ENCODE assay signal across 1 cellular context in the genomic region with DNA sequence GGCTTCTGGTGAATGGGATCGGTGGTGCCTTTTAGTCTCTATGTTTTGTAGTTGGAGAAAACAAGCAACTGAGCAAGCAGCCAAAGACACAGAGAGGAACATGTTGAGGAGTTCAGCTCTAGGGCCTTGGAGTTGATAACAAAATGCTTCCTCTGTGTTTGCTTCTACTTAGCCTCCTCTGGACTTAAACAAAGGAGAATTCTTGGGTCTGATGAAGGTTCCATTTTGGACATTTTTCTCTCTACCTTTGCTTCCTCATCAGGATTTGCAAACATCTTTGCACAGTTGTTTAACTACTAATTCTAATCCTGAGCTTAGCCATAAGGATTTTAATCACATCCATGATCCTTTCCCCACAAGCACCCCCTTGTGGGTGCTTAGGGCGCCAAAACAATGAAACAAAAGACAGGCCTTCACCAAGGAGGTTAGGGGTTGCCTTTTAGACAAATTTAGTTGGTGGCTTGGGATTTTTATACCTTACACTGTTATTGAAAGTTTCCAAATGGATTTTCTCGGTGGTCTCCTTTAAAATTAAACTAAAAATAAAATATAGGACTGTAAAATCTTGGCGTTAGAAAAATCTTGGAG.
TF ChIP-seq lines count a peak whose summit lies in the region.

No MANE protein-coding gene starts in this region.

TF ChIP-seq in IMR-90, 13 proteins besides CTCF, POLR2A, EP300 and RAD21:
- TF ChIP-seq CHD1 (IDR thresholded peaks at IDR 0.05; ENCODE audit: low read depth, low read length) = no peak
- TF ChIP-seq MAZ (IDR thresholded peaks at IDR 0.05; ENCODE audit: borderline replicate concordance, low read depth, low read length) = no peak
- no peak for TF ChIP-seq RCOR1 (IDR thresholded peaks at IDR 0.05; ENCODE audit: insufficient replicate concordance, low read length)
- no peak for TF ChIP-seq SMC3 (IDR thresholded peaks at IDR 0.05; ENCODE audit: low read depth, low read length)
- no peak for TF ChIP-seq BHLHE40 (IDR thresholded peaks at IDR 0.05; ENCODE audit: low read depth, low read length)
- no peak for TF ChIP-seq FOS (IDR thresholded peaks at IDR 0.05; ENCODE audit: low read depth, low read length)
- TF ChIP-seq, protein P1, sequence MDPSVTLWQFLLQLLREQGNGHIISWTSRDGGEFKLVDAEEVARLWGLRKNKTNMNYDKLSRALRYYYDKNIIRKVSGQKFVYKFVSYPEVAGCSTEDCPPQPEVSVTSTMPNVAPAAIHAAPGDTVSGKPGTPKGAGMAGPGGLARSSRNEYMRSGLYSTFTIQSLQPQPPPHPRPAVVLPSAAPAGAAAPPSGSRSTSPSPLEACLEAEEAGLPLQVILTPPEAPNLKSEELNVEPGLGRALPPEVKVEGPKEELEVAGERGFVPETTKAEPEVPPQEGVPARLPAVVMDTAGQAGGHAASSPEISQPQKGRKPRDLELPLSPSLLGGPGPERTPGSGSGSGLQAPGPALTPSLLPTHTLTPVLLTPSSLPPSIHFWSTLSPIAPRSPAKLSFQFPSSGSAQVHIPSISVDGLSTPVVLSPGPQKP (IDR thresholded peaks at IDR 0.05; ENCODE audit: borderline replicate concordance, low read depth, low read length) = no peak
- TF ChIP-seq MAFK (IDR thresholded peaks at IDR 0.05; ENCODE audit: low read depth, low read length) = no peak
- TF ChIP-seq, protein P2, sequence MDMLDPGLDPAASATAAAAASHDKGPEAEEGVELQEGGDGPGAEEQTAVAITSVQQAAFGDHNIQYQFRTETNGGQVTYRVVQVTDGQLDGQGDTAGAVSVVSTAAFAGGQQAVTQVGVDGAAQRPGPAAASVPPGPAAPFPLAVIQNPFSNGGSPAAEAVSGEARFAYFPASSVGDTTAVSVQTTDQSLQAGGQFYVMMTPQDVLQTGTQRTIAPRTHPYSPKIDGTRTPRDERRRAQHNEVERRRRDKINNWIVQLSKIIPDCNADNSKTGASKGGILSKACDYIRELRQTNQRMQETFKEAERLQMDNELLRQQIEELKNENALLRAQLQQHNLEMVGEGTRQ (IDR thresholded peaks at IDR 0.05; ENCODE audit: low read depth, low read length) = no peak
- no peak for TF ChIP-seq RFX5 (IDR thresholded peaks at IDR 0.05; ENCODE audit: low read depth, low read length)
- TF ChIP-seq NFE2L2 (IDR thresholded peaks at IDR 0.05; ENCODE audit: low read depth, low read length) = no peak
- no peak for TF ChIP-seq CEBPB (IDR thresholded peaks at IDR 0.05; ENCODE audit: low read depth, low read length)
- no peak for TF ChIP-seq MXI1 (IDR thresholded peaks at IDR 0.05; ENCODE audit: borderline replicate concordance, low read depth, low read length)
